ENCODE assay signal across 8 cellular contexts in genomic region chr1:1782399-1783221, GRCh38. TPM values are rescaled to one million over a fixed set of nuclear protein-coding genes. Genes with fewer than 3 reads are reported as not detected.
DNase-seq lines count a peak whose midpoint lies in the region; ATAC-seq, FAIRE-seq and TF ChIP-seq lines count a peak whose summit lies in the region.

No MANE protein-coding gene starts in this region.

- peak; percentile 36 for DNase-seq in activated CD4-positive, alpha-beta T cell treated with anti-CD3 and anti-CD28 coated beads, Interleukin-2, amount 10 ng/mL, durations not matched to agents 7 days and 5 days
- DNase-seq in activated CD4-positive, alpha-beta T cell treated with anti-CD3 and anti-CD28 coated beads, Interleukin-2, amount 50 U/mL, for 4 hours, result no peak
- DNase-seq in Panc1 (ENCODE audit: low read depth, low spot score) (no peak), cardiac fibroblast (ENCODE audit: low read depth in 2 of 2) (peak; percentile 72 to 77), HepG2 (ENCODE audit: low spot score) (peak; percentile 57), stromal cell of bone marrow (ENCODE audit: low read depth) (peak; percentile 54), NCI-H524 treated with DMSO at 0.1 percent for 48 hours (lab: John Stamatoyannopoulos, UW) (no peak), KG1 (lab: John Stamatoyannopoulos, UW) (no peak)

- no peak for TF ChIP-seq EP300 in HepG2 (IDR thresholded peaks at IDR 0.05; ENCODE audit: low read depth in 2 of 2, low read length in 2 of 2)
- TF ChIP-seq EP300 in HepG2 (CRISPR knock-in tag; IDR thresholded peaks at IDR 0.05; ENCODE audit: borderline replicate concordance), result 0 out of 2 replicates have a peak, but pooled peaks have one; percentile 23

- H3K9me3 ChIP-seq in Panc1 (ENCODE audit: control insufficient read depth, insufficient read depth, low read depth, low read length) (no peaks in the 10 kb centered on the region), HepG2 (ENCODE audit: low read length) (no peaks in the 10 kb centered on the region)

- no peaks in the 10 kb centered on the region for H3K27me3 Mint-ChIP-seq in activated CD4-positive, alpha-beta T cell treated with anti-CD3 and anti-CD28 coated beads, Interleukin-2, amount 10 ng/mL, durations not matched to agents 7 days and 5 days

- peaks cover 34% of the 10 kb centered on the region for H3K36me3 Mint-ChIP-seq in activated CD4-positive, alpha-beta T cell treated with anti-CD3 and anti-CD28 coated beads, Interleukin-2, amount 10 ng/mL, durations not matched to agents 7 days and 5 days (ENCODE audit: low read depth)

- peaks cover 32% of the 10 kb centered on the region for H3K4me1 ChIP-seq in Panc1 (ENCODE audit: control insufficient read depth, insufficient read depth, low read length)
- H3K4me1 ChIP-seq in HepG2 (ENCODE audit: insufficient read depth, low read length), result peaks cover 43% of the 10 kb centered on the region

- POLR2A ChIA-PET in activated CD4-positive, alpha-beta T cell treated with anti-CD3 and anti-CD28 coated beads, Interleukin-2, amount 10 ng/mL, durations not matched to agents 7 days and 5 days (lab: Charles Lee), result no interaction called here
- POLR2A ChIA-PET in Panc1 (lab: Charles Lee), result interaction anchor here (0.5 kb wide), 1 partner anchor 53 kb away, joined by 6 read pairs; no protein-coding TSS in a partner anchor
- POLR2A ChIA-PET in HepG2 (lab: Yijun Ruan, JAX), result interaction anchor here (0.8 to 1.5 kb wide), 3 partner anchors 9 to 126 kb away, joined by 3 to 5 read pairs (median 5); no protein-coding TSS in a partner anchor

- H3K36me3 ChIP-seq in Panc1 (ENCODE audit: control insufficient read depth, insufficient read depth, low read length) (peaks cover 19% of the 10 kb centered on the region), HepG2 (replicated peaks in 1 of 2; ENCODE audit: control insufficient read depth in 1 of 2, insufficient read depth in 2 of 2, low read length in 2 of 2) (peaks cover 13 to 28% of the 10 kb centered on the region in 2 experiments; a peak in 4 of 5 replicates)

- peak overlapping the region; percentile 93 for H3K4me2 ChIP-seq in HepG2 (ENCODE audit: low read depth, low read length)

- H3K27me3 ChIP-seq in Panc1 (ENCODE audit: control insufficient read depth, insufficient read depth, low read length) (no peaks in the 10 kb centered on the region), HepG2 (ENCODE audit: control insufficient read depth in 1 of 2, insufficient read depth in 2 of 2, low read length in 2 of 2) (no peaks in the 10 kb centered on the region)

- no peak for TF ChIP-seq CTCF in Panc1 (IDR thresholded peaks at IDR 0.05)
- no peak for TF ChIP-seq CTCF in cardiac fibroblast (IDR thresholded peaks at IDR 0.05; ENCODE audit: low read depth, low read length)
- no peak for TF ChIP-seq CTCF in HepG2 (CRISPR knock-in tag; IDR thresholded peaks at IDR 0.05)

- peak overlapping the region; percentile 72 for H3K27ac ChIP-seq in Panc1 (ENCODE audit: low read length)
- H3K27ac ChIP-seq in HepG2 (ENCODE audit: extremely low read length, insufficient read depth, low read length), result peak overlapping the region; percentile 39

- H3K9me3 Mint-ChIP-seq in activated CD4-positive, alpha-beta T cell treated with anti-CD3 and anti-CD28 coated beads, Interleukin-2, amount 10 ng/mL, durations not matched to agents 7 days and 5 days, result no peaks in the 10 kb centered on the region

- peaks cover 46% of the 10 kb centered on the region for H3K4me1 Mint-ChIP-seq in activated CD4-positive, alpha-beta T cell treated with anti-CD3 and anti-CD28 coated beads, Interleukin-2, amount 10 ng/mL, durations not matched to agents 7 days and 5 days

- no peak overlapping the region for H3K4me3 Mint-ChIP-seq in activated CD4-positive, alpha-beta T cell treated with anti-CD3 and anti-CD28 coated beads, Interleukin-2, amount 10 ng/mL, durations not matched to agents 7 days and 5 days

- in situ Hi-C loops in Panc1 (cut with HindIII; ENCODE audit: low pct_unique_long_range_greater_than_20kb, low sequenced_read_pairs), result no loop called here
- in situ Hi-C loops in HepG2 (cut with HindIII; ENCODE audit: extremely low pct_ligation_motif_present, low pct_unique_long_range_greater_than_20kb), result loop anchor here (10.0 kb wide), 1 partner anchor 122 kb away; no protein-coding TSS in a partner anchor

- H4K20me1 ChIP-seq in HepG2 (ENCODE audit: insufficient read depth, low read length), result no peaks in the 10 kb centered on the region

- BruUV-seq in Panc1 (replicated peaks; lab: Mats Ljungman, UMichigan) (no TSS peak), HepG2 (replicated peaks; lab: Mats Ljungman, UMichigan) (no TSS peak)

- H3K4me3 ChIP-seq in Panc1 (ENCODE audit: low read depth in 2 of 2, low read length in 2 of 2), result peak overlapping the region in 1 of 2 experiments; percentile 35; a peak in 2 of 4 replicates
- peak overlapping the region in 1 of 2 donors; percentile 4 for H3K4me3 ChIP-seq in cardiac fibroblast (replicated peaks in 1 of 2; ENCODE audit: low read depth in 2 of 2, low read length in 2 of 2)
- H3K4me3 ChIP-seq in HepG2 (replicated peaks in 1 of 3; ENCODE audit: insufficient read depth in 1 of 3, low read depth in 2 of 3, low read length in 3 of 3), result peak overlapping the region; percentile 51 to 75 (median 58)

- H3K79me2 ChIP-seq in HepG2 (ENCODE audit: insufficient read depth, low read length), result peaks cover 4% of the 10 kb centered on the region

- no peak for TF ChIP-seq POLR2A in HepG2 (IDR thresholded peaks at IDR 0.05; ENCODE audit: insufficient read depth in 1 of 2, low read depth in 2 of 2, low read length in 2 of 2)

- peak; percentile 41 for ATAC-seq in Panc1
- ATAC-seq in HepG2, result peak; percentile 53

- no peak for TF ChIP-seq RAD21 in HepG2 (CRISPR knock-in tag; IDR thresholded peaks at IDR 0.05)

- CTCF ChIA-PET in activated CD4-positive, alpha-beta T cell treated with anti-CD3 and anti-CD28 coated beads, Interleukin-2, amount 10 ng/mL, durations not matched to agents 7 days and 5 days (lab: Charles Lee), result no interaction called here
- CTCF ChIA-PET in Panc1 (lab: Charles Lee) (no interaction called here), HepG2 (lab: Yijun Ruan, JAX; ENCODE audit: low intra/inter-chr PET ratio, low total read pairs) (no interaction called here)

- H3K27ac Mint-ChIP-seq in activated CD4-positive, alpha-beta T cell treated with anti-CD3 and anti-CD28 coated beads, Interleukin-2, amount 10 ng/mL, durations not matched to agents 7 days and 5 days, result peak overlapping the region; percentile 85

- intact Hi-C loops in Panc1 (cut with micrococcal nuclease; ENCODE audit: unreplicated experiment) (no loop called here), HepG2 (cut with micrococcal nuclease; ENCODE audit: unreplicated experiment) (no loop called here)

- H2AFZ ChIP-seq in HepG2 (ENCODE audit: low read length), result no peak overlapping the region

- WGBS in HepG2 (ENCODE audit: low lambda C conversion rate), result 0% methylated on average over 9 of the region's 36 CpGs

- H3K9ac ChIP-seq in HepG2 (ENCODE audit: insufficient read depth, low read depth, low read length), result peak overlapping the region; percentile 41

- FAIRE-seq in HepG2 (lab: Jason Lieb, UNC), result no peak

RNA-seq across cellular contexts. Expression of gene NADK, which starts 4.3 kb away (rescaled TPM):
- 10 to 100 TPM; 76.6 to 78.7 TPM for total RNA-seq in activated CD4-positive, alpha-beta T cell treated with anti-CD3 and anti-CD28 coated beads, Interleukin-2, amount 10 ng/mL, durations not matched to agents 7 days and 5 days
- 101 TPM for total RNA-seq in Panc1 (2021; ENCODE audit: unreplicated experiment)
- 101 TPM for polyA plus RNA-seq in Panc1 (2012; ENCODE audit: insufficient read length)
- total RNA-seq in HepG2 (2016; rRNA removed; fragmentation: Illumina TruSeq; extraction: Trizol), result 47.6 and 60.1 TPM in 2 replicates
- total RNA-seq in HepG2 (2016; cell fraction: cytosol; rRNA removed; fragmentation: Illumina TruSeq; extraction: Trizol; ENCODE audit: low read depth), result 29.8 and 30.8 TPM in 2 replicates
- total RNA-seq in HepG2 (2016; cell fraction: insoluble cytoplasmic fraction; rRNA removed; fragmentation: Illumina TruSeq; extraction: Trizol), result 38.7 and 62.4 TPM in 2 replicates
- 61.8 and 69.8 TPM in 2 replicates for total RNA-seq in HepG2 (2016; cell fraction: membrane; rRNA removed; fragmentation: Illumina TruSeq; extraction: Trizol)
- total RNA-seq in HepG2 (2016; cell fraction: nucleus; rRNA removed; fragmentation: Illumina TruSeq; extraction: Trizol), result 56.0 and 58.2 TPM in 2 replicates
- polyA plus RNA-seq in HepG2 (2011; rRNA removed), result 56.6 and 74.9 TPM in 2 replicates
- 44.7 and 49.3 TPM in 2 replicates for polyA plus RNA-seq in HepG2 (2011; cell fraction: cytosol; rRNA removed)
- polyA plus RNA-seq in HepG2 (2011; cell fraction: nucleus; rRNA removed), result 195 and 220 TPM in 2 replicates
- 34.7 and 51.8 TPM in 2 replicates for polyA plus RNA-seq in HepG2 (2012)
- polyA plus RNA-seq in HepG2 (2016; cell fraction: cytosol; fragmentation: Illumina TruSeq; extraction: Trizol; ENCODE audit: low read depth), result 30.4 and 32.6 TPM in 2 replicates
- 44.6 and 56.1 TPM in 2 replicates for polyA plus RNA-seq in HepG2 (2016; cell fraction: insoluble cytoplasmic fraction; fragmentation: Illumina TruSeq; extraction: Trizol; ENCODE audit: low read depth)
- 62.4 and 63.0 TPM in 2 replicates for polyA plus RNA-seq in HepG2 (2016; cell fraction: membrane; fragmentation: Illumina TruSeq; extraction: Trizol; ENCODE audit: low read depth)
- polyA plus RNA-seq in HepG2 (2016; cell fraction: nucleus; fragmentation: Illumina TruSeq; extraction: Trizol; ENCODE audit: insufficient read depth, low read depth), result 149 and 161 TPM in 2 replicates
- polyA minus RNA-seq in HepG2 (2011; rRNA and poly(A)+ RNA removed; ENCODE audit: low replicate concordance), result 59.5 and 61.8 TPM in 2 replicates
- 27.9 and 28.0 TPM in 2 replicates for polyA minus RNA-seq in HepG2 (2011; cell fraction: cytosol; rRNA and poly(A)+ RNA removed)
- polyA minus RNA-seq in HepG2 (2011; cell fraction: nucleus; rRNA and poly(A)+ RNA removed), result 37.6 and 42.4 TPM in 2 replicates

RNA-seq across cellular contexts. Expression of gene CDK11A, which starts 58.5 kb away (rescaled TPM):
- total RNA-seq in activated CD4-positive, alpha-beta T cell treated with anti-CD3 and anti-CD28 coated beads, Interleukin-2, amount 10 ng/mL, durations not matched to agents 7 days and 5 days, result 10 to 100 TPM; 61.4 to 81.9 TPM
- total RNA-seq in Panc1 (2021; ENCODE audit: unreplicated experiment), result 83.6 TPM
- 132 TPM for polyA plus RNA-seq in Panc1 (2012; ENCODE audit: insufficient read length)
- 4.7 and 17.9 TPM in 2 replicates for total RNA-seq in HepG2 (2016; rRNA removed; fragmentation: Illumina TruSeq; extraction: Trizol)
- total RNA-seq in HepG2 (2016; cell fraction: cytosol; rRNA removed; fragmentation: Illumina TruSeq; extraction: Trizol; ENCODE audit: low read depth), result 26.1 and 31.2 TPM in 2 replicates
- total RNA-seq in HepG2 (2016; cell fraction: insoluble cytoplasmic fraction; rRNA removed; fragmentation: Illumina TruSeq; extraction: Trizol), result 4.9 and 21.2 TPM in 2 replicates
- total RNA-seq in HepG2 (2016; cell fraction: membrane; rRNA removed; fragmentation: Illumina TruSeq; extraction: Trizol), result 6.7 TPM in 2 replicates
- total RNA-seq in HepG2 (2016; cell fraction: nucleus; rRNA removed; fragmentation: Illumina TruSeq; extraction: Trizol), result 29.5 and 30.0 TPM in 2 replicates
- 11.2 and 14.2 TPM in 2 replicates for polyA plus RNA-seq in HepG2 (2011; rRNA removed)
- 2.1 and 5.1 TPM in 2 replicates for polyA plus RNA-seq in HepG2 (2011; cell fraction: cytosol; rRNA removed)
- polyA plus RNA-seq in HepG2 (2011; cell fraction: nucleus; rRNA removed), result 158 and 182 TPM in 2 replicates
- 22.5 and 32.0 TPM in 2 replicates for polyA plus RNA-seq in HepG2 (2012)
- polyA plus RNA-seq in HepG2 (2016; cell fraction: cytosol; fragmentation: Illumina TruSeq; extraction: Trizol; ENCODE audit: low read depth), result 3.1 and 4.1 TPM in 2 replicates
- polyA plus RNA-seq in HepG2 (2016; cell fraction: insoluble cytoplasmic fraction; fragmentation: Illumina TruSeq; extraction: Trizol; ENCODE audit: low read depth), result 7.1 and 9.9 TPM in 2 replicates
- polyA plus RNA-seq in HepG2 (2016; cell fraction: membrane; fragmentation: Illumina TruSeq; extraction: Trizol; ENCODE audit: low read depth), result 3.9 and 4.2 TPM in 2 replicates
- polyA plus RNA-seq in HepG2 (2016; cell fraction: nucleus; fragmentation: Illumina TruSeq; extraction: Trizol; ENCODE audit: insufficient read depth, low read depth), result 134 and 148 TPM in 2 replicates
- polyA minus RNA-seq in HepG2 (2011; rRNA and poly(A)+ RNA removed; ENCODE audit: low replicate concordance), result 8.3 and 9.0 TPM in 2 replicates
- polyA minus RNA-seq in HepG2 (2011; cell fraction: cytosol; rRNA and poly(A)+ RNA removed), result 64.2 and 65.9 TPM in 2 replicates
- polyA minus RNA-seq in HepG2 (2011; cell fraction: nucleus; rRNA and poly(A)+ RNA removed), result 24.2 and 24.7 TPM in 2 replicates

Comparison
In these comparisons a context has a peak if more than half of its experiments do, and no peak if none do; other contexts are left out.
1. DNase-seq: peak in activated CD4-positive, alpha-beta T cell treated with anti-CD3 and anti-CD28 coated beads, Interleukin-2, amount 10 ng/mL, durations not matched to agents 7 days and 5 days (single experiment), cardiac fibroblast (2 of 2), HepG2 (single experiment) and stromal cell of bone marrow (single experiment); none in activated CD4-positive, alpha-beta T cell treated with anti-CD3 and anti-CD28 coated beads, Interleukin-2, amount 50 U/mL, for 4 hours (0 of 2), Panc1 (single experiment), NCI-H524 treated with DMSO at 0.1 percent for 48 hours (single experiment) and KG1 (single experiment).